8 cellular contexts compared by ENCODE assay signal in genomic region chr9:117825609-117826347, GRCh38.
DNase-seq lines count a peak whose midpoint lies in the region; ATAC-seq and TF ChIP-seq lines count a peak whose summit lies in the region.

No MANE protein-coding gene starts in this region.

- H3K36me3 ChIP-seq in prostate gland, result no peaks in the 10 kb centered on the region

- no peaks in the 10 kb centered on the region for H3K27me3 ChIP-seq in prostate gland (replicated peaks; ENCODE audit: insufficient read depth)

- H3K4me3 ChIP-seq in prostate gland, result no peak overlapping the region

- no peaks in the 10 kb centered on the region for H3K4me1 ChIP-seq in prostate gland (replicated peaks)

- peak; percentile 99 for ATAC-seq in GM21381 (IDR thresholded peaks at IDR 0.05; ENCODE audit: unreplicated experiment)
- ATAC-seq in HG03571 (IDR thresholded peaks at IDR 0.05; ENCODE audit: unreplicated experiment), result peak; percentile 98

- intact Hi-C loops in CD14-positive monocyte (cut with micrococcal nuclease), result loop anchor here in 1 of 2 donors (10.0 kb wide), 1 partner anchor 101 kb away; no protein-coding TSS in a partner anchor
- intact Hi-C loops in prostate gland (cut with DNase I), result no loop called here

- WGBS in prostate gland, result 52% methylated on average over 4 of the region's 4 CpGs

- peaks cover 0 to 10% (median 2%) of the 10 kb centered on the region in 3 donors for H3K27me3 Mint-ChIP-seq in CD14-positive monocyte (ENCODE audit: low read depth in 3 of 3)

- no peak overlapping the region for H3K27ac ChIP-seq in prostate gland

- H3K4me1 Mint-ChIP-seq in CD14-positive monocyte, result peaks cover 52% of the 10 kb centered on the region

- peak; percentile 66 for DNase-seq in CD14-positive monocyte (ENCODE audit: low spot score)
- DNase-seq in activated CD8-positive, alpha-beta memory T cell treated with anti-CD3 and anti-CD28 coated beads, Interleukin-2, amount 50 U/mL, for 48 hours, result peak; percentile 51
- DNase-seq in stimulated activated CD4-positive, alpha-beta T cell treated with anti-CD3 and anti-CD28 coated beads, Interleukin-4, amount 100 ng/mL, for 4 hours, result peak; percentile 11 to 34
- no peak for DNase-seq in NCI-H2227 (lab: John Stamatoyannopoulos, UW; ENCODE audit: unreplicated experiment)
- no peak for DNase-seq in prostate gland (ENCODE audit: low spot score)
- DNase-seq in kidney tubule cell (ENCODE audit: low spot score), result no peak

- H3K4me3 Mint-ChIP-seq in CD14-positive monocyte, result peak overlapping the region in 1 of 2 donors; percentile 68

- H3K36me3 Mint-ChIP-seq in CD14-positive monocyte, result no peaks in the 10 kb centered on the region

- no peak for TF ChIP-seq POLR2A in prostate gland (IDR thresholded peaks at IDR 0.05)

- H3K9me3 Mint-ChIP-seq in CD14-positive monocyte, result peaks cover 0 to 2% (median 0%) of the 10 kb centered on the region in 7 donors

- peak overlapping the region; percentile 79 to 91 (median 88) for H3K27ac Mint-ChIP-seq in CD14-positive monocyte

- no peak for TF ChIP-seq CTCF in CD14-positive monocyte (IDR thresholded peaks at IDR 0.05)
- no peak for TF ChIP-seq CTCF in prostate gland (IDR thresholded peaks at IDR 0.05)

- no peaks in the 10 kb centered on the region for H3K9me3 ChIP-seq in prostate gland

Comparison
In these comparisons a context has a peak if more than half of its experiments do, and no peak if none do; other contexts are left out.
1. DNase-seq: peak in CD14-positive monocyte (single experiment), activated CD8-positive, alpha-beta memory T cell treated with anti-CD3 and anti-CD28 coated beads, Interleukin-2, amount 50 U/mL, for 48 hours (single experiment) and stimulated activated CD4-positive, alpha-beta T cell treated with anti-CD3 and anti-CD28 coated beads, Interleukin-4, amount 100 ng/mL, for 4 hours (2 of 2); none in NCI-H2227 (single experiment), prostate gland (single experiment) and kidney tubule cell (single experiment).